ENCODE assay signal across 9 cellular contexts in genomic region chr9:109319631-109320233, GRCh38. TPM values are rescaled to one million over a fixed set of nuclear protein-coding genes. Genes with fewer than 3 reads are reported as not detected.
DNase-seq lines count a peak whose midpoint lies in the region; ATAC-seq, FAIRE-seq and TF ChIP-seq lines count a peak whose summit lies in the region.
"Had no signal": no experiment of that assay in that cellular context is flagged by ENCODE, and none has a peak within 500 bp of the region (broad histone marks: within the 10 kb centered on the region; RNA-seq: fewer than 3 reads in every experiment).

No MANE protein-coding gene starts in this region.

- FAIRE-seq in urothelium cell line (lab: Jason Lieb, UNC): no peak
- FAIRE-seq: GM18507 had no signal

- DNase-seq in cardiac muscle cell (ENCODE audit: low read depth in 1 of 2, low spot score in 1 of 2): no peak
- no peak for DNase-seq in cardiac septum (ENCODE audit: low spot score)
- no peak for DNase-seq in central memory CD8-positive, alpha-beta T cell (ENCODE audit: low spot score in 2 of 2)
- DNase-seq in urothelium cell line (ENCODE audit: low spot score): no peak
- DNase-seq in Ammon's horn (ENCODE audit: low spot score): no peak
- no peak for DNase-seq in OCI-M2 (lab: John Stamatoyannopoulos, UW; ENCODE audit: unreplicated experiment)

- H3K36me3 Mint-ChIP-seq in central memory CD8-positive, alpha-beta T cell (ENCODE audit: insufficient read depth): no peaks in the 10 kb centered on the region

- H3K79me2 ChIP-seq in KMS-11 (ENCODE audit: insufficient read depth, low read depth): no peaks in the 10 kb centered on the region

- intact Hi-C loops in cardiac septum (cut with DNase I): loop anchor here (2.0 to 5.0 kb wide), 2 partner anchors 75 to 127 kb away; no protein-coding TSS in a partner anchor

- H3K4me1 ChIP-seq in cardiac muscle cell (ENCODE audit: low read depth): peaks cover 4% of the 10 kb centered on the region
- H3K4me1 ChIP-seq in KMS-11 (ENCODE audit: low read depth, poor library complexity, severe bottlenecking): peaks cover 6% of the 10 kb centered on the region
- peaks cover 31% of the 10 kb centered on the region for H3K4me1 ChIP-seq in mucosa of stomach (ENCODE audit: control insufficient read depth, insufficient read depth, low read length)

- H3K9me3 ChIP-seq in cardiac muscle cell (ENCODE audit: low read depth): no peaks in the 10 kb centered on the region
- no peaks in the 10 kb centered on the region for H3K9me3 ChIP-seq in mucosa of stomach (ENCODE audit: control insufficient read depth, low read length)

- H3K27ac Mint-ChIP-seq in central memory CD8-positive, alpha-beta T cell (ENCODE audit: low read depth): no peak overlapping the region

- H3K9ac ChIP-seq in KMS-11: no peak overlapping the region
- H3K9ac ChIP-seq in mucosa of stomach (ENCODE audit: low read length): peak overlapping the region; percentile 84

- no peaks in the 10 kb centered on the region for H3K9me3 Mint-ChIP-seq in central memory CD8-positive, alpha-beta T cell

- ATAC-seq in central memory CD8-positive, alpha-beta T cell (replicated peaks; ENCODE audit: extremely low read depth, poor library complexity, severe bottlenecking): no peak

- no peak overlapping the region for H3K27ac ChIP-seq in cardiac muscle cell
- H3K27ac ChIP-seq in KMS-11: no peak overlapping the region

- peak overlapping the region; percentile 52 for H3K4me3 ChIP-seq in cardiac muscle cell
- no peak overlapping the region for H3K4me3 ChIP-seq in KMS-11 (IDR thresholded peaks at IDR 0.05; ENCODE audit: insufficient read depth, low read depth, low read length)
- H3K4me3 ChIP-seq in mucosa of stomach (ENCODE audit: low read length): peak overlapping the region; percentile 40

- H3K4me3 Mint-ChIP-seq in central memory CD8-positive, alpha-beta T cell: peak overlapping the region; percentile 73

- H3K36me3 ChIP-seq in cardiac muscle cell (no peaks in the 10 kb centered on the region), KMS-11 (ENCODE audit: insufficient read depth) (no peaks in the 10 kb centered on the region), mucosa of stomach (ENCODE audit: control insufficient read depth, insufficient read depth, low read length) (no peaks in the 10 kb centered on the region)

- H2AFZ ChIP-seq in KMS-11 (ENCODE audit: low read depth): peak overlapping the region; percentile 10; the same call in 1 of the 2 replicates

- H4K20me1 ChIP-seq in KMS-11 (ENCODE audit: insufficient read depth): no peaks in the 10 kb centered on the region

- H3K27me3 Mint-ChIP-seq in central memory CD8-positive, alpha-beta T cell: peaks cover 84% of the 10 kb centered on the region

- peaks cover 40% of the 10 kb centered on the region for H3K27me3 ChIP-seq in cardiac muscle cell
- no peaks in the 10 kb centered on the region for H3K27me3 ChIP-seq in KMS-11 (ENCODE audit: insufficient read depth, low read depth)
- peaks cover 8% of the 10 kb centered on the region for H3K27me3 ChIP-seq in mucosa of stomach (ENCODE audit: control insufficient read depth, insufficient read depth, low read length)

- no peak for TF ChIP-seq CTCF in cardiac muscle cell (IDR thresholded peaks at IDR 0.05; ENCODE audit: low read depth, low read length)
- TF ChIP-seq CTCF in KMS-11 (conservative IDR thresholded peaks at IDR 0.05; ENCODE audit: low read depth, low read length): no peak

- no peak overlapping the region for H3K4me2 ChIP-seq in KMS-11

- peaks cover 9% of the 10 kb centered on the region for H3K4me1 Mint-ChIP-seq in central memory CD8-positive, alpha-beta T cell

RNA-seq across cellular contexts. Expression of gene EPB41L4B, which starts 1.1 kb away (rescaled TPM):
- total RNA-seq in cardiac muscle cell (2.0 and 2.1 TPM in 2 replicates), cardiac septum (1.5 TPM)
- polyA plus RNA-seq in cardiac muscle cell: 2.1 and 4.7 TPM in 2 replicates
